ENCODE assay signal across 35 cellular contexts in the genomic region with DNA sequence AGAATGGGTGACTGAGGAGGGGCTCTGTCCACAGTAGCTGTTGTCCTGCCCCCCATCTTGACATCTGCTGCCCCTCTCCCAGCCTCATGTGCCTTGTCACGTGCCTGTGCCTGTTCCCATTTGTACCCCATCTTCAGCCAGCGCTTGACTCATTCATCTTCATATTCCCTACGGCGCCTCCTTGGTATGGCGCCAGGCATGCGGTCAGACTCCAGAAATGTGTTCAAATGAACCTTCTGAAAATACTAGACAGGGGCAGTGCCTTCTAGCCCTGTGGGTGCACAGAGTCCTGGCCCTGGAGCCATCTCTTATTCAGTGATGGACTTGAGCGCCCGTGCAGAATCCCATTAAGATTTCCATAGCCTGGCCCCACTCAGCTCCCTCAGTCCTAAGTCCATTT. TPM values are rescaled to one million over a fixed set of nuclear protein-coding genes. Genes with fewer than 3 reads are reported as not detected.
"Had no signal": no experiment of that assay in that cellular context is flagged by ENCODE, and none has a peak within 500 bp of the region (broad histone marks: within the 10 kb centered on the region; RNA-seq: fewer than 3 reads in every experiment).

No MANE protein-coding gene starts in this region.

- H3K27ac ChIP-seq: ascending aorta, KMS-11, PC-9, VCaP had no signal

- H3K4me3 Mint-ChIP-seq: activated B cell treated with CpG ODN at 0.5 μM for 24 hours; activated CD4-positive, alpha-beta memory T cell treated with anti-CD3 and anti-CD28 coated beads for 36 hours; activated naive CD4-positive, alpha-beta T cell treated with anti-CD3 and anti-CD28 coated beads, Interleukin-2, amount 50 U/mL, for 24 hours; activated naive CD8-positive, alpha-beta T cell treated with anti-CD3 and anti-CD28 coated beads, Interleukin-2, amount 10 ng/mL, durations not matched to agents 7 days and 5 days; activated T-cell treated with anti-CD3 and anti-CD28 coated beads, Interleukin-2, amount 50 U/mL, for 4 hours; activated T-helper 1 cell treated with anti-CD3 and anti-CD28 coated beads, Interleukin-12 subunit alpha, Interleukin-12 subunit beta, Interleukin-2, Interleukin-4 antibody, amounts not matched to agents 30 ng/mL and 10 ng/mL and 1 ng/mL, durations not matched to agents 14 hours and 24 hours and 36 hours had no signal

- FAIRE-seq: bronchial epithelial cell, RCC 7860 had no signal

- H3K4me3 ChIP-seq: ascending aorta, PC-9 had no signal

- H3K4me1 Mint-ChIP-seq: activated B cell treated with CpG ODN at 0.5 μM for 24 hours; activated naive CD4-positive, alpha-beta T cell treated with anti-CD3 and anti-CD28 coated beads, Interleukin-2, amount 50 U/mL, for 24 hours had no signal

- H3K36me3 ChIP-seq: ascending aorta had no signal

- ATAC-seq: activated T-cell treated with anti-CD3 and anti-CD28 coated beads, Interleukin-2, amount 50 U/mL, for 4 hours had no signal

- H2AFZ ChIP-seq: PC-9 had no signal

- H3K9me3 Mint-ChIP-seq: activated B cell treated with CpG ODN at 0.5 μM for 24 hours; activated CD4-positive, alpha-beta memory T cell treated with anti-CD3 and anti-CD28 coated beads for 36 hours; activated naive CD4-positive, alpha-beta T cell treated with anti-CD3 and anti-CD28 coated beads, Interleukin-2, amount 50 U/mL, for 24 hours; activated naive CD8-positive, alpha-beta T cell treated with anti-CD3 and anti-CD28 coated beads, Interleukin-2, amount 10 ng/mL, durations not matched to agents 7 days and 5 days; activated T-cell treated with anti-CD3 and anti-CD28 coated beads, Interleukin-2, amount 50 U/mL, for 4 hours; activated T-helper 1 cell treated with anti-CD3 and anti-CD28 coated beads, Interleukin-12 subunit alpha, Interleukin-12 subunit beta, Interleukin-2, Interleukin-4 antibody, amounts not matched to agents 30 ng/mL and 10 ng/mL and 1 ng/mL, durations not matched to agents 14 hours and 24 hours and 36 hours had no signal

- H3K36me3 Mint-ChIP-seq: activated CD4-positive, alpha-beta memory T cell treated with anti-CD3 and anti-CD28 coated beads for 36 hours; activated naive CD4-positive, alpha-beta T cell treated with anti-CD3 and anti-CD28 coated beads, Interleukin-2, amount 50 U/mL, for 24 hours; activated naive CD8-positive, alpha-beta T cell treated with anti-CD3 and anti-CD28 coated beads, Interleukin-2, amount 10 ng/mL, durations not matched to agents 7 days and 5 days had no signal

- DNase-seq: activated B cell treated with CpG ODN at 0.5 μM for 24 hours; activated CD4-positive, alpha-beta memory T cell treated with anti-CD3 and anti-CD28 coated beads for 36 hours; activated CD4-positive, alpha-beta T cell treated with anti-CD3 and anti-CD28 coated beads for 4 hours; activated CD4-positive, alpha-beta T cell treated with anti-CD3 and anti-CD28 coated beads, Interleukin-2, amount 50 U/mL, for 1 hour; activated CD4-positive, CD25-positive, alpha-beta regulatory T cell treated with anti-CD3 and anti-CD28 coated beads, Interleukin-2, amount 50 U/mL, for 72 hours; activated CD8-positive, alpha-beta memory T cell treated with anti-CD3 and anti-CD28 coated beads, Interleukin-2, amount 50 U/mL, for 4 hours; activated effector memory CD4-positive, alpha-beta T cell treated with Interleukin-2 at 50 U/mL for 16 hours; activated naive CD8-positive, alpha-beta T cell treated with anti-CD3 and anti-CD28 coated beads, Interleukin-2, amount 10 ng/mL, durations not matched to agents 7 days and 5 days; activated T-cell treated with anti-CD3 and anti-CD28 coated beads for 4 hours; activated T-cell treated with anti-CD3 and anti-CD28 coated beads, Interleukin-2, amount 50 U/mL, for 4 hours; amygdala; caudate nucleus; cerebellar nuclear complex; NCI-H1048; NCI-H1436 treated with DMSO at 0.1 percent for 48 hours; NCI-H1694 treated with DMSO at 0.1 percent for 48 hours; NCI-H2171 treated with DMSO at 0.1 percent for 48 hours; NCI-H2227 treated with DMSO at 0.1 percent for 48 hours; NCI-H446; PC-9; Right ventricle myocardium superior; SW 1271; T-helper 1 cell; T-helper 2 cell; T-helper 9 cell had no signal

- H3K9ac ChIP-seq: KMS-11 had no signal

- H3K4me1 ChIP-seq: ascending aorta had no signal

- H3K4me2 ChIP-seq: KMS-11, PC-9 had no signal

- H3K27ac Mint-ChIP-seq: activated B cell treated with CpG ODN at 0.5 μM for 24 hours; activated CD4-positive, alpha-beta memory T cell treated with anti-CD3 and anti-CD28 coated beads for 36 hours; activated naive CD4-positive, alpha-beta T cell treated with anti-CD3 and anti-CD28 coated beads, Interleukin-2, amount 50 U/mL, for 24 hours; activated naive CD8-positive, alpha-beta T cell treated with anti-CD3 and anti-CD28 coated beads, Interleukin-2, amount 10 ng/mL, durations not matched to agents 7 days and 5 days; activated T-helper 1 cell treated with anti-CD3 and anti-CD28 coated beads, Interleukin-12 subunit alpha, Interleukin-12 subunit beta, Interleukin-2, Interleukin-4 antibody, amounts not matched to agents 30 ng/mL and 10 ng/mL and 1 ng/mL, durations not matched to agents 14 hours and 24 hours and 36 hours had no signal

- H3K9me3 ChIP-seq: ascending aorta had no signal

RNA-seq across cellular contexts. Expression of a gene that starts 46.2 kb away (rescaled TPM):
- total RNA-seq: activated B cell treated with CpG ODN at 0.5 μM for 24 hours; activated CD4-positive, alpha-beta memory T cell treated with anti-CD3 and anti-CD28 coated beads for 36 hours; activated naive CD8-positive, alpha-beta T cell treated with anti-CD3 and anti-CD28 coated beads, Interleukin-2, amount 10 ng/mL, durations not matched to agents 7 days and 5 days; activated T-cell treated with anti-CD3 and anti-CD28 coated beads, Interleukin-2, amount 50 U/mL, for 4 hours; activated T-helper 1 cell treated with anti-CD3 and anti-CD28 coated beads, Interleukin-12 subunit alpha, Interleukin-12 subunit beta, Interleukin-2, Interleukin-4 antibody, amounts not matched to agents 30 ng/mL and 10 ng/mL and 1 ng/mL, durations not matched to agents 14 hours and 24 hours and 36 hours; ascending aorta; bronchial epithelial cell; LHCN-M2; OCI-LY7; PC-9 had no signal
- polyA plus RNA-seq: adipose tissue had no signal
